ENCODE assay signal across 1 cellular context in the genomic region with DNA sequence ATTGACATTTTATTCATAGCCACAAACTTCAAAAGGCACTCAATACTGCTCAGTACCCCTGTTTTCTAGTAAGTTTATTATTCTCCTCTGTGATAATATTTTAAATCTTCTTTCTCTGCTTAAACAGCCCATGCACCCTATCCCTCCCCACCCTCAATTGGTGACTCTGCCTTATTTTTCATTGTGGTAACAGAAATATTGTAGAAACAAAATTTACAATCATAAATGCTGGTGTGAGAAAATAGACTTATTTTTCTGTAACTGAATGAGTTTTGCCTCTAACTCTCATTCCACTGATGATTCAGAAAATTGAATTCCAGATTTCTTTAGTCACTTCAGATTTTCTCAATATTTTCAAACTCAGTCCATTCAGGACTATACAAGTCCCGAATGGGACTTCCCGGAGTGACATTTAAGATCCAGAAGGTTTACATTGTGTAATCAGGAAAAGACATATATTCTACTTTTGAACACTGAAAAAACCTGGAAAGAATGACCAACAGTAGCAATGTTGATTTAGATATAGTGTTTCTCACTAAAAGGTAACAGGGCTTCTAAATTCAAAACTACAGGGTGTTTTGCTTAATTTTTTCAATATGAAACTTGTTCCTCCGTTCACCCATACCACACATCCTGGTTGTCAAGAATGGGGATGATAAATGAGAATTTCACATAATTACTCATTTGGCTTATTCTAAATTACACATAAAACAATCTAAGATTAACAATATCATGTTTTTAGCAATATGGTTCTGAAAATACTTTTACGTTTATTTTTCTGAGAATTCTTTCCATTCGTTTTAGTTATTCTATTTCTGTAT.
TF ChIP-seq lines count a peak whose summit lies in the region.

No MANE protein-coding gene starts in this region.

TF ChIP-seq in HCT116, 20 proteins besides CTCF, POLR2A, EP300 and RAD21:
- TF ChIP-seq POLR2AphosphoS5 (IDR thresholded peaks at IDR 0.05; ENCODE audit: low read depth, low read length) (no peak), ELF1 (IDR thresholded peaks at IDR 0.05; ENCODE audit: borderline replicate concordance, low read depth) (no peak), FOSL1 (IDR thresholded peaks at IDR 0.05; ENCODE audit: low read depth) (no peak), ZFX (IDR thresholded peaks at IDR 0.05) (no peak), CBX3 (IDR thresholded peaks at IDR 0.05; ENCODE audit: low read depth) (no peak), EZH2phosphoT487 (IDR thresholded peaks at IDR 0.05; ENCODE audit: borderline replicate concordance) (no peak), JUND (IDR thresholded peaks at IDR 0.05) (no peak), TCF7L2 (IDR thresholded peaks at IDR 0.05; ENCODE audit: borderline replicate concordance, extremely low read depth, insufficient read depth, insufficient read length) (no peak), CEBPB (IDR thresholded peaks at IDR 0.05; ENCODE audit: low read depth) (no peak)
- TF ChIP-seq, protein P1, sequence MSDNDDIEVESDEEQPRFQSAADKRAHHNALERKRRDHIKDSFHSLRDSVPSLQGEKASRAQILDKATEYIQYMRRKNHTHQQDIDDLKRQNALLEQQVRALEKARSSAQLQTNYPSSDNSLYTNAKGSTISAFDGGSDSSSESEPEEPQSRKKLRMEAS (IDR thresholded peaks at IDR 0.05) = no peak
- TF ChIP-seq, protein P2, sequence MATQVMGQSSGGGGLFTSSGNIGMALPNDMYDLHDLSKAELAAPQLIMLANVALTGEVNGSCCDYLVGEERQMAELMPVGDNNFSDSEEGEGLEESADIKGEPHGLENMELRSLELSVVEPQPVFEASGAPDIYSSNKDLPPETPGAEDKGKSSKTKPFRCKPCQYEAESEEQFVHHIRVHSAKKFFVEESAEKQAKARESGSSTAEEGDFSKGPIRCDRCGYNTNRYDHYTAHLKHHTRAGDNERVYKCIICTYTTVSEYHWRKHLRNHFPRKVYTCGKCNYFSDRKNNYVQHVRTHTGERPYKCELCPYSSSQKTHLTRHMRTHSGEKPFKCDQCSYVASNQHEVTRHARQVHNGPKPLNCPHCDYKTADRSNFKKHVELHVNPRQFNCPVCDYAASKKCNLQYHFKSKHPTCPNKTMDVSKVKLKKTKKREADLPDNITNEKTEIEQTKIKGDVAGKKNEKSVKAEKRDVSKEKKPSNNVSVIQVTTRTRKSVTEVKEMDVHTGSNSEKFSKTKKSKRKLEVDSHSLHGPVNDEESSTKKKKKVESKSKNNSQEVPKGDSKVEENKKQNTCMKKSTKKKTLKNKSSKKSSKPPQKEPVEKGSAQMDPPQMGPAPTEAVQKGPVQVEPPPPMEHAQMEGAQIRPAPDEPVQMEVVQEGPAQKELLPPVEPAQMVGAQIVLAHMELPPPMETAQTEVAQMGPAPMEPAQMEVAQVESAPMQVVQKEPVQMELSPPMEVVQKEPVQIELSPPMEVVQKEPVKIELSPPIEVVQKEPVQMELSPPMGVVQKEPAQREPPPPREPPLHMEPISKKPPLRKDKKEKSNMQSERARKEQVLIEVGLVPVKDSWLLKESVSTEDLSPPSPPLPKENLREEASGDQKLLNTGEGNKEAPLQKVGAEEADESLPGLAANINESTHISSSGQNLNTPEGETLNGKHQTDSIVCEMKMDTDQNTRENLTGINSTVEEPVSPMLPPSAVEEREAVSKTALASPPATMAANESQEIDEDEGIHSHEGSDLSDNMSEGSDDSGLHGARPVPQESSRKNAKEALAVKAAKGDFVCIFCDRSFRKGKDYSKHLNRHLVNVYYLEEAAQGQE (IDR thresholded peaks at IDR 0.05; ENCODE audit: low read depth) = no peak
